Comparison of ENCODE assay signal across 1 cellular context in genomic region chr1:178606839-178607238, GRCh38.
TF ChIP-seq lines count a peak whose summit lies in the region.

No MANE protein-coding gene starts in this region.

TF ChIP-seq in H1, 55 proteins besides CTCF, POLR2A, EP300 and RAD21 (continued from another document):
- TF ChIP-seq ATF2 (IDR thresholded peaks at IDR 0.05; ENCODE audit: low read length) (no peak), SAP30 (IDR thresholded peaks at IDR 0.05; ENCODE audit: insufficient read depth, insufficient replicate concordance, low read length) (no peak), CHD7 (IDR thresholded peaks at IDR 0.05; ENCODE audit: insufficient replicate concordance, low read length) (no peak), NANOG (IDR thresholded peaks at IDR 0.05; ENCODE audit: insufficient read depth, low read depth, low read length, poor library complexity, severe bottlenecking) (no peak), NRF1 (IDR thresholded peaks at IDR 0.05; ENCODE audit: low read depth, low read length) (no peak), GABPA (IDR thresholded peaks at IDR 0.05; ENCODE audit: borderline replicate concordance, insufficient read depth, low read length) (no peak), SIN3A (conservative IDR thresholded peaks at IDR 0.05 in 1 of 2, IDR thresholded peaks at IDR 0.05 in 1 of 2; ENCODE audit: low read depth in 1 of 2, low read length in 2 of 2) (no peak), BRCA1 (IDR thresholded peaks at IDR 0.05; ENCODE audit: low read depth, low read length) (no peak), KDM5A (IDR thresholded peaks at IDR 0.05; ENCODE audit: low read length) (no peak), POLR2AphosphoS5 (IDR thresholded peaks at IDR 0.05; ENCODE audit: low read depth, low read length) (no peak), HDAC6 (IDR thresholded peaks at IDR 0.05; ENCODE audit: low read depth, low read length) (no peak), CEBPB (IDR thresholded peaks at IDR 0.05; ENCODE audit: low read depth, low read length) (no peak), FOSL1 (IDR thresholded peaks at IDR 0.05; ENCODE audit: insufficient read depth, low read depth, low read length) (no peak)
TF ChIP-seq in H1: peak in this region for 0.
